Comparison of ENCODE assay signal across 8 cellular contexts in genomic region chr3:48504051-48504946, GRCh38. TPM values are rescaled to one million over a fixed set of nuclear protein-coding genes. Genes with fewer than 3 reads are reported as not detected.
DNase-seq lines count a peak whose midpoint lies in the region; ATAC-seq and TF ChIP-seq lines count a peak whose summit lies in the region.

A gene with protein sequence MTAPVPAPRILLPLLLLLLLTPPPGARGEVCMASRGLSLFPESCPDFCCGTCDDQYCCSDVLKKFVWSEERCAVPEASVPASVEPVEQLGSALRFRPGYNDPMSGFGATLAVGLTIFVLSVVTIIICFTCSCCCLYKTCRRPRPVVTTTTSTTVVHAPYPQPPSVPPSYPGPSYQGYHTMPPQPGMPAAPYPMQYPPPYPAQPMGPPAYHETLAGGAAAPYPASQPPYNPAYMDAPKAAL (minus strand): TSS chr3:48504174. CDS start chr3:48504094, 80 bp downstream.

- H3K27ac Mint-ChIP-seq in activated B cell treated with CpG ODN at 0.5 μM for 24 hours = peak within 1 kb of the TSS; percentile 59

- H3K4me3 Mint-ChIP-seq in activated B cell treated with CpG ODN at 0.5 μM for 24 hours = peak within 1 kb of the TSS; percentile 80

- CTCF ChIA-PET in activated B cell treated with CpG ODN at 0.5 μM for 24 hours (lab: Charles Lee) = interaction anchor here (0.7 to 2.0 kb wide), 5 partner anchors 31 to 103 kb away, joined by 3 to 18 read pairs (median 5); partner anchors contain the start of genes CCDC51 and TMA7

- no peaks in the 10 kb centered on the region for H3K36me3 Mint-ChIP-seq in activated B cell treated with CpG ODN at 0.5 μM for 24 hours (ENCODE audit: low read depth)

- no peaks in the 10 kb centered on the region for H3K27me3 ChIP-seq in HUES64 (ENCODE audit: insufficient read depth, low read length)
- H3K27me3 ChIP-seq in spleen (replicated peaks in 1 of 7) = no peaks in the 10 kb centered on the region

- H3K4me1 ChIP-seq in HUES64 (ENCODE audit: insufficient read depth, low read length) (peaks cover 24% of the 10 kb centered on the region), spleen (peaks cover 15 to 71% (median 48%) of the 10 kb centered on the region in 6 donors)

- H3K9ac ChIP-seq in HUES64 (ENCODE audit: low read depth, low read length) = peak within 1 kb of the TSS; percentile 70

- no peaks in the 10 kb centered on the region for H3K9me3 ChIP-seq in HUES64 (ENCODE audit: insufficient read depth, low read depth, low read length)
- H3K9me3 ChIP-seq in spleen = no peaks in the 10 kb centered on the region

- no peak for TF ChIP-seq POLR2A in spleen (IDR thresholded peaks at IDR 0.05)

- H3K4me1 Mint-ChIP-seq in activated B cell treated with CpG ODN at 0.5 μM for 24 hours = peaks cover 18% of the 10 kb centered on the region

- no peaks in the 10 kb centered on the region for H3K9me3 Mint-ChIP-seq in activated B cell treated with CpG ODN at 0.5 μM for 24 hours

- POLR2A ChIA-PET in activated B cell treated with CpG ODN at 0.5 μM for 24 hours (lab: Charles Lee) = interaction anchor here (0.6 to 4.2 kb wide), 8 partner anchors 22 to 65 kb away, joined by 3 to 28 read pairs (median 4); partner anchors contain the start of genes ATRIP, CCDC51 and TMA7

- H3K4me3 ChIP-seq in HUES64 (ENCODE audit: low read length) = peak within 1 kb of the TSS; percentile 69
- peak within 1 kb of the TSS; percentile 52 to 80 (median 63) for H3K4me3 ChIP-seq in spleen

- intact Hi-C loops in activated B cell treated with CpG ODN at 0.5 μM for 24 hours (cut with micrococcal nuclease) = no loop called here
- intact Hi-C loops in spleen (cut with DNase I; ENCODE audit: low total_unique reads) = loop anchor here (10.0 kb wide), 1 partner anchor 59 kb away; the partner anchor contains the start of genes ATRIP, CCDC51 and TMA7

- DNase-seq in ELF-1 (ENCODE audit: low read depth, low spot score) (peak; percentile 48), activated B cell treated with CpG ODN at 0.5 μM for 24 hours (peak; percentile 57), cerebellar cortex (ENCODE audit: low spot score) (peak; percentile 14), islet precursor cell (peak; percentile 79), spleen (peak; percentile 94), SHP77 treated with DMSO at 0.1 percent for 48 hours (lab: John Stamatoyannopoulos, UW) (no peak)

- peak; percentile 67 for ATAC-seq in activated B cell treated with CpG ODN at 0.5 μM for 24 hours (ENCODE audit: low read depth)
- no peak for ATAC-seq in GM21390 (IDR thresholded peaks at IDR 0.05; ENCODE audit: unreplicated experiment)

- H3K27me3 Mint-ChIP-seq in activated B cell treated with CpG ODN at 0.5 μM for 24 hours = no peaks in the 10 kb centered on the region

- TF ChIP-seq CTCF in activated B cell treated with CpG ODN at 0.5 μM for 24 hours (IDR thresholded peaks at IDR 0.05) (no peak), spleen (IDR thresholded peaks at IDR 0.05 in 8 of 11, conservative IDR thresholded peaks at IDR 0.05 in 3 of 11) (no peak)

- H3K36me3 ChIP-seq in HUES64 (ENCODE audit: insufficient read depth, low read length) (peaks cover 12% of the 10 kb centered on the region), spleen (peaks cover 0 to 21% (median 0%) of the 10 kb centered on the region in 6 donors)

- WGBS in HUES64 = 6% methylated on average over 66 of the region's 66 CpGs
- 1 to 12% (median 2%) methylated on average over 38 to 66 of the region's 66 CpGs for WGBS in spleen, 5 donors

- H3K27ac ChIP-seq in HUES64 (ENCODE audit: low read depth, low read length) (peak within 1 kb of the TSS; percentile 66), spleen (peak within 1 kb of the TSS; percentile 83 to 97 (median 91))

RNA-seq across cellular contexts. Expression of the gene that starts here (rescaled TPM):
- 106 TPM for polyA plus RNA-seq in HUES64 (2013, experiment 1 of 2)
- 125 TPM for polyA plus RNA-seq in HUES64 (2013, experiment 2 of 2)
- 95.7 and 108 TPM in 2 replicates for total RNA-seq in activated B cell treated with CpG ODN at 0.5 μM for 24 hours
- total RNA-seq in spleen = 100 to 1,000 TPM; 154 to 227 (median 182) TPM
- polyA plus RNA-seq in spleen = 100 to 1,000 TPM in 1 of 3 donors, 10 to 100 TPM in 2; 80.2 to 132 (median 85.6) TPM
